ENCODE assay signal across 13 cellular contexts in genomic region chr3:111368061-111368460, GRCh38.
A peak's percentile ranks its signal among the peaks of the same experiment; 100 is the strongest.
DNase-seq lines count a peak whose midpoint lies in the region; ATAC-seq and TF ChIP-seq lines count a peak whose summit lies in the region.
"Had no signal": no experiment of that assay in that cellular context is flagged by ENCODE, and none has a peak within 500 bp of the region (broad histone marks: within the 10 kb centered on the region; RNA-seq: fewer than 3 reads in every experiment).

No MANE protein-coding gene starts in this region.

- H3K79me2 ChIP-seq in PC-3 (ENCODE audit: low read length), result no peaks in the 10 kb centered on the region

- H3K36me3 ChIP-seq in WERI-Rb-1 (no peaks in the 10 kb centered on the region), PC-3 (ENCODE audit: low read depth, low read length) (no peaks in the 10 kb centered on the region)
- no peaks in the 10 kb centered on the region for H3K36me3 ChIP-seq in CD8-positive, alpha-beta memory T cell (ENCODE audit: insufficient read depth, low read length)
- H3K36me3 ChIP-seq: BLaER1 had no signal

- no peak overlapping the region for H3K4me2 ChIP-seq in PC-3 (ENCODE audit: low read length)
- H3K4me2 ChIP-seq: BLaER1 had no signal

- no peak overlapping the region for H2AFZ ChIP-seq in PC-3 (ENCODE audit: low read length)

- POLR2A ChIA-PET in MCF 10A (lab: Yijun Ruan, JAX) (no interaction called here), PC-3 (lab: Charles Lee; ENCODE audit: unreplicated experiment) (no interaction called here)
- POLR2A ChIA-PET in CD8-positive, alpha-beta memory T cell (lab: Charles Lee), result no interaction called here

- H3K27me3 Mint-ChIP-seq in MCF 10A (ENCODE audit: insufficient read depth, unreplicated experiment), result no peaks in the 10 kb centered on the region
- no peaks in the 10 kb centered on the region for H3K27me3 Mint-ChIP-seq in CD8-positive, alpha-beta memory T cell

- H3K4me3 ChIP-seq in AG10803 (ENCODE audit: low read length) (no peak overlapping the region), WERI-Rb-1 (ENCODE audit: low read depth, low read length) (no peak overlapping the region), PC-3 (ENCODE audit: low read length) (no peak overlapping the region)
- H3K4me3 ChIP-seq in CD8-positive, alpha-beta memory T cell (ENCODE audit: low read length), result no peak overlapping the region
- H3K4me3 ChIP-seq: BLaER1 had no signal

- no peaks in the 10 kb centered on the region for H3K9me2 ChIP-seq in PC-3 (replicated peaks; ENCODE audit: low read length)

- peak; percentile 23 for DNase-seq in AG10803 (ENCODE audit: low read depth)
- no peak for DNase-seq in WERI-Rb-1
- DNase-seq in dedifferentiated amniotic fluid mesenchymal stem cell (ENCODE audit: extremely low spot score), result peak; percentile 80
- peak; percentile 32 for DNase-seq in renal cortical epithelial cell (ENCODE audit: low read depth)
- DNase-seq in MCF 10A (ENCODE audit: unreplicated experiment), result no peak
- no peak for DNase-seq in NCI-H2196 treated with DMSO at 0.1 percent for 48 hours (lab: John Stamatoyannopoulos, UW; ENCODE audit: unreplicated experiment)
- DNase-seq in PC-3, result no peak
- no peak for DNase-seq in CD8-positive, alpha-beta memory T cell
- DNase-seq: AML-193, GOT3, H9, IMR-90 had no signal

- H3K27ac Mint-ChIP-seq in MCF 10A (ENCODE audit: low read depth, unreplicated experiment), result no peak overlapping the region
- no peak overlapping the region for H3K27ac Mint-ChIP-seq in CD8-positive, alpha-beta memory T cell
- H3K27ac Mint-ChIP-seq: H9 had no signal

- 0 out of 2 replicates have a peak overlapping the region, but pooled peaks have one; percentile 22 for H3K27ac ChIP-seq in WERI-Rb-1
- H3K27ac ChIP-seq in PC-3 (ENCODE audit: low read length), result no peak overlapping the region
- no peak overlapping the region for H3K27ac ChIP-seq in CD8-positive, alpha-beta memory T cell (ENCODE audit: low read depth, low read length)
- H3K27ac ChIP-seq: BLaER1 had no signal

- H3K9me3 ChIP-seq in WERI-Rb-1 (ENCODE audit: severe bottlenecking) (peaks cover 22% of the 10 kb centered on the region), PC-3 (ENCODE audit: low read length) (no peaks in the 10 kb centered on the region)
- no peaks in the 10 kb centered on the region for H3K9me3 ChIP-seq in CD8-positive, alpha-beta memory T cell (ENCODE audit: low read length)

- no peaks in the 10 kb centered on the region for H3K27me3 ChIP-seq in WERI-Rb-1 (ENCODE audit: insufficient read depth, low read depth, severe bottlenecking)
- no peaks in the 10 kb centered on the region for H3K27me3 ChIP-seq in PC-3 (ENCODE audit: low read length)
- H3K27me3 ChIP-seq in CD8-positive, alpha-beta memory T cell (ENCODE audit: insufficient read depth, low read length, poor library complexity, severe bottlenecking), result no peaks in the 10 kb centered on the region
- H3K27me3 ChIP-seq: BLaER1 had no signal

- intact Hi-C loops in MCF 10A (cut with micrococcal nuclease) (no loop called here), PC-3 (cut with micrococcal nuclease) (no loop called here)

- H4K20me1 ChIP-seq in PC-3 (ENCODE audit: low read length), result no peaks in the 10 kb centered on the region
- H4K20me1 ChIP-seq: BLaER1 had no signal

- BruUV-seq in MCF 10A (replicated peaks; lab: Mats Ljungman, UMichigan) (no TSS peak), PC-3 (replicated peaks; lab: Mats Ljungman, UMichigan) (no TSS peak)

- H3K4me1 Mint-ChIP-seq in MCF 10A (ENCODE audit: insufficient read depth, unreplicated experiment), result peaks cover 28% of the 10 kb centered on the region
- no peaks in the 10 kb centered on the region for H3K4me1 Mint-ChIP-seq in CD8-positive, alpha-beta memory T cell
- H3K4me1 Mint-ChIP-seq: H9 had no signal

- no peaks in the 10 kb centered on the region for H3K4me1 ChIP-seq in PC-3 (ENCODE audit: insufficient read depth, low read length)
- no peaks in the 10 kb centered on the region for H3K4me1 ChIP-seq in CD8-positive, alpha-beta memory T cell (ENCODE audit: insufficient read depth, low read length)

- H3K9me3 Mint-ChIP-seq in MCF 10A (ENCODE audit: unreplicated experiment), result no peaks in the 10 kb centered on the region
- H3K9me3 Mint-ChIP-seq in CD8-positive, alpha-beta memory T cell, result peaks cover 11 to 29% (median 21%) of the 10 kb centered on the region in 5 donors

- TF ChIP-seq CTCF in AG10803 (conservative IDR thresholded peaks at IDR 0.05; ENCODE audit: low read length), result no peak
- TF ChIP-seq CTCF in WERI-Rb-1 (IDR thresholded peaks at IDR 0.05; ENCODE audit: low read depth, low read length), result no peak
- no peak for TF ChIP-seq CTCF in MCF 10A (IDR thresholded peaks at IDR 0.05; ENCODE audit: unreplicated experiment)
- TF ChIP-seq CTCF in PC-3 (conservative IDR thresholded peaks at IDR 0.05; ENCODE audit: low read depth, low read length), result no peak

- no peaks in the 10 kb centered on the region for H3F3A ChIP-seq in PC-3 (ENCODE audit: low read length, unreplicated experiment)

- H3K36me3 Mint-ChIP-seq in MCF 10A (ENCODE audit: insufficient read depth, unreplicated experiment), result no peaks in the 10 kb centered on the region
- H3K36me3 Mint-ChIP-seq in CD8-positive, alpha-beta memory T cell, result peaks cover 1 to 26% (median 2%) of the 10 kb centered on the region in 3 donors

- no peak for ATAC-seq in PC-3

- H3K9ac ChIP-seq in PC-3 (ENCODE audit: low read length), result no peak overlapping the region
- H3K9ac ChIP-seq: BLaER1 had no signal

- CTCF ChIA-PET in MCF 10A (lab: Yijun Ruan, JAX), result no interaction called here
- CTCF ChIA-PET in PC-3 (lab: Charles Lee), result no interaction called here
- CTCF ChIA-PET in CD8-positive, alpha-beta memory T cell (lab: Charles Lee), result no interaction called here

- H3K4me3 Mint-ChIP-seq in MCF 10A (ENCODE audit: unreplicated experiment), result no peak overlapping the region
- no peak overlapping the region for H3K4me3 Mint-ChIP-seq in CD8-positive, alpha-beta memory T cell
- H3K4me3 Mint-ChIP-seq: H9 had no signal

Comparison
In these comparisons a context has a peak if more than half of its experiments do, and no peak if none do; other contexts are left out.
1. DNase-seq: peak in AG10803 (single experiment), dedifferentiated amniotic fluid mesenchymal stem cell (single experiment) and renal cortical epithelial cell (single experiment); none in WERI-Rb-1 (single experiment), MCF 10A (single experiment), NCI-H2196 treated with DMSO at 0.1 percent for 48 hours (single experiment), PC-3 (single experiment) and CD8-positive, alpha-beta memory T cell (0 of 5).